In the genomic region with DNA sequence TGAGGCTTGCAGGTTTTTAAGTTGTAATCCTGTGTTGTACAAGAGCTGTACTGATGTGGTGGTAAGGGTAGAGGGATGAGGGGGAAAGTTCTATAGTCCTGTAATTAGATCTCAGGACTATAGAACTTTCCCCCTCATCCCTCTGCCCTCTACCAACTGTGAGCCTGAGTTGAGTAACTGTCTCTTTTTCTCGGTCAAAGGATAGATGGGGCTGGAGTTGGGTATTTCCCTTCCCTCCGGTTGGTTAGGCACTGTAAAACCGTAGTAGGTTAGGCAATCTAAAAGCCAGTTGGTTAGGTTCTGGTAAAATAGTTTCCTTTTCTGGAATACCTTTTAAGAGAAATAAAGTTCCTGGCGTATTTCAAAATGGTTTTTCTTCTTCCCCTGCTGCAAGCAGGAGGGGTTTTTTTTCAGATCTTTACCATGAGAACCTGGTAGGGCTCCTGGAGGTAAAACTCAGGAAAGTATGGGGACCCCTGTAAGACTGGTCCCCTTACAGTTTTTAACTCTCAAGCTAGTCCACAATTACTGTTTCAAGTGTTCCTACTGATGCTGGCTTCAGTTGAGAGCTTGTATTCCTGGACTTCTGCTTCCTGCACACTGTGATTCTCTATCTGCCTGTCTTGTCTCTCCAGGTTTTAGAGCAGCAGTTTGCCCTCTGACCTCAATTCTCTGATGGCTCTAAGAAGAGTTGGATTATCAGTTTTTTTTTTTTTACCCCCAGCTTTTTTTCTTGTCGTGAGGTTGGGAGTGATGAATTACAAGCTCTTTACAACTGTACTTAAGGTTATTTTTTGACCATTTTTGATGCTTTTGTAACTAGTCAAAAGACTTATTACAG, we compare ENCODE assay signal across 8 cellular contexts. TPM values are rescaled to one million over a fixed set of nuclear protein-coding genes. Genes with fewer than 3 reads are reported as not detected.
DNase-seq lines count a peak whose midpoint lies in the region; ATAC-seq, FAIRE-seq and TF ChIP-seq lines count a peak whose summit lies in the region.

No MANE protein-coding gene starts in this region.

- H3K27me3 ChIP-seq in esophagus muscularis mucosa = no peaks in the 10 kb centered on the region

- TF ChIP-seq CTCF in GM12865 (IDR thresholded peaks at IDR 0.05; ENCODE audit: insufficient read depth, low read depth, low read length, missing control alignments) = no peak
- TF ChIP-seq CTCF in esophagus muscularis mucosa (IDR thresholded peaks at IDR 0.05) = no peak

- H3K36me3 Mint-ChIP-seq in activated naive CD8-positive, alpha-beta T cell treated with anti-CD3 and anti-CD28 coated beads, Interleukin-2, amount 10 ng/mL, durations not matched to agents 7 days and 5 days = peaks cover 29% of the 10 kb centered on the region

- TF ChIP-seq POLR2A in esophagus muscularis mucosa (IDR thresholded peaks at IDR 0.05; ENCODE audit: low read depth) = no peak

- H3K27ac ChIP-seq in caudate nucleus (ENCODE audit: low read depth, low read length) (no peak overlapping the region), esophagus muscularis mucosa (replicated peaks in 1 of 4) (no peak overlapping the region)

- H3K4me3 ChIP-seq in GM12865 (ENCODE audit: low read depth, low read length) (peak overlapping the region; percentile 10; the same call in 1 of the 2 replicates), esophagus muscularis mucosa (no peak overlapping the region)

- H3K27me3 Mint-ChIP-seq in activated naive CD8-positive, alpha-beta T cell treated with anti-CD3 and anti-CD28 coated beads, Interleukin-2, amount 10 ng/mL, durations not matched to agents 7 days and 5 days = no peaks in the 10 kb centered on the region

- DNase-seq in GM12865 (ENCODE audit: low read depth) (peak; percentile 63), frontal cortex (ENCODE audit: low spot score in 2 of 2) (no peak), NCI-H446 treated with DMSO at 0.1 percent for 48 hours (lab: John Stamatoyannopoulos, UW) (no peak), caudate nucleus (lab: John Stamatoyannopoulos, UW) (no peak), esophagus muscularis mucosa (ENCODE audit: extremely low spot score) (no peak)
- no peak for DNase-seq in activated naive CD8-positive, alpha-beta T cell treated with anti-CD3 and anti-CD28 coated beads, Interleukin-2, amount 10 ng/mL, durations not matched to agents 7 days and 5 days

- no peak for TF ChIP-seq EP300 in esophagus muscularis mucosa (IDR thresholded peaks at IDR 0.05)

- H3K9me3 ChIP-seq in esophagus muscularis mucosa = no peaks in the 10 kb centered on the region

- WGBS in esophagus muscularis mucosa = 88% methylated on average over 5 of the region's 5 CpGs

- POLR2A ChIA-PET in activated naive CD8-positive, alpha-beta T cell treated with anti-CD3 and anti-CD28 coated beads, Interleukin-2, amount 10 ng/mL, durations not matched to agents 7 days and 5 days (lab: Charles Lee) = no interaction called here

- H3K9me3 Mint-ChIP-seq in activated naive CD8-positive, alpha-beta T cell treated with anti-CD3 and anti-CD28 coated beads, Interleukin-2, amount 10 ng/mL, durations not matched to agents 7 days and 5 days = no peaks in the 10 kb centered on the region

- FAIRE-seq in frontal cortex (lab: Jason Lieb, UNC) = no peak

- H3K4me3 Mint-ChIP-seq in activated naive CD8-positive, alpha-beta T cell treated with anti-CD3 and anti-CD28 coated beads, Interleukin-2, amount 10 ng/mL, durations not matched to agents 7 days and 5 days = no peak overlapping the region

- intact Hi-C loops in esophagus muscularis mucosa (cut with DNase I) = no loop called here

- peak overlapping the region; percentile 55 for H3K27ac Mint-ChIP-seq in activated naive CD8-positive, alpha-beta T cell treated with anti-CD3 and anti-CD28 coated beads, Interleukin-2, amount 10 ng/mL, durations not matched to agents 7 days and 5 days

- ATAC-seq in GM19463 (IDR thresholded peaks at IDR 0.05; ENCODE audit: unreplicated experiment) (peak; percentile 94), HG03159 (IDR thresholded peaks at IDR 0.05; ENCODE audit: unreplicated experiment) (peak; percentile 72)
- ATAC-seq in activated naive CD8-positive, alpha-beta T cell treated with anti-CD3 and anti-CD28 coated beads, Interleukin-2, amount 10 ng/mL, durations not matched to agents 7 days and 5 days (ENCODE audit: low read depth) = no peak

- peaks cover 33% of the 10 kb centered on the region for H3K4me1 Mint-ChIP-seq in activated naive CD8-positive, alpha-beta T cell treated with anti-CD3 and anti-CD28 coated beads, Interleukin-2, amount 10 ng/mL, durations not matched to agents 7 days and 5 days

- peaks cover 0 to 2% (median 0%) of the 10 kb centered on the region in 4 donors for H3K4me1 ChIP-seq in esophagus muscularis mucosa

- H3K36me3 ChIP-seq in esophagus muscularis mucosa = no peaks in the 10 kb centered on the region

RNA-seq across cellular contexts. Expression of a gene that starts 58.7 kb away (rescaled TPM):
- 10 to 100 TPM; 82.7 to 86.4 TPM for total RNA-seq in activated naive CD8-positive, alpha-beta T cell treated with anti-CD3 and anti-CD28 coated beads, Interleukin-2, amount 10 ng/mL, durations not matched to agents 7 days and 5 days
- total RNA-seq in frontal cortex = 197 TPM
- total RNA-seq in esophagus muscularis mucosa = 10 to 100 TPM; 12.8 to 22.2 (median 20.1) TPM
